In genomic region chrX:40085714-40086113, GRCh38 we compare ENCODE assay signal across 12 cellular contexts. TPM values are rescaled to one million over a fixed set of nuclear protein-coding genes. Genes with fewer than 3 reads are reported as not detected.
A peak's percentile ranks its signal among the peaks of the same experiment; 100 is the strongest.
DNase-seq lines count a peak whose midpoint lies in the region; ATAC-seq, FAIRE-seq and TF ChIP-seq lines count a peak whose summit lies in the region.
"Had no signal": no experiment of that assay in that cellular context is flagged by ENCODE, and none has a peak within 500 bp of the region (broad histone marks: within the 10 kb centered on the region; RNA-seq: fewer than 3 reads in every experiment).

No MANE protein-coding gene starts in this region.

- no peak overlapping the region for H3K9ac ChIP-seq in BLaER1 treated with 17β-estradiol and CSF1 and Interleukin-3, amounts not matched to agents 10 nM and 100 nM

- H3K4me2 ChIP-seq in BLaER1 treated with 17β-estradiol and CSF1 and Interleukin-3, amounts not matched to agents 10 nM and 100 nM, result peak overlapping the region in 10 of 11 experiments; percentile 9 to 95 (median 66); a peak in 19 of 22 replicates

- WGBS in pancreas, 2 donors, result 15 to 20% methylated on average over 6 of the region's 6 CpGs

- H3K36me3 ChIP-seq in BLaER1 treated with 17β-estradiol and CSF1 and Interleukin-3, amounts not matched to agents 10 nM and 100 nM, result 0 out of 22 replicates have a peak, but pooled peaks cover 0 to 4% (median 0%) of the 10 kb centered on the region in 11 experiments
- H3K36me3 ChIP-seq in pancreas, result no peaks in the 10 kb centered on the region
- no peaks in the 10 kb centered on the region for H3K36me3 ChIP-seq in effector memory CD4-positive, alpha-beta T cell (ENCODE audit: control insufficient read depth, insufficient read depth, low read length)

- intact Hi-C loops in pancreas (cut with DNase I), result no loop called here

- ATAC-seq in pancreas, result peak; percentile 27 to 54 (median 37)
- no peak for ATAC-seq in HG02678 (IDR thresholded peaks at IDR 0.05; ENCODE audit: unreplicated experiment)

- peaks cover 0 to 10% (median 7%) of the 10 kb centered on the region in 11 experiments; a peak in 7 of 22 replicates for H3K9me3 ChIP-seq in BLaER1 treated with 17β-estradiol and CSF1 and Interleukin-3, amounts not matched to agents 10 nM and 100 nM (replicated peaks in 1 of 11)
- no peaks in the 10 kb centered on the region for H3K9me3 ChIP-seq in pancreas
- H3K9me3 ChIP-seq in effector memory CD4-positive, alpha-beta T cell (ENCODE audit: control insufficient read depth, low read length), result no peaks in the 10 kb centered on the region

- FAIRE-seq in pancreas (lab: Jason Lieb, UNC), result no peak
- FAIRE-seq: islet of Langerhans had no signal

- no peak overlapping the region for H3K27ac ChIP-seq in BLaER1 treated with 17β-estradiol and CSF1 and Interleukin-3, amounts not matched to agents 10 nM and 100 nM
- H3K27ac ChIP-seq in coronary artery (peak overlapping the region; percentile 19 to 78), pancreas (peak overlapping the region in 3 of 4 donors; percentile 51 to 71 (median 70))
- H3K27ac ChIP-seq in effector memory CD4-positive, alpha-beta T cell (ENCODE audit: insufficient read depth, low read length, poor library complexity, severe bottlenecking), result no peak overlapping the region

- peaks cover 43 to 94% (median 73%) of the 10 kb centered on the region in 11 experiments for H3K27me3 ChIP-seq in BLaER1 treated with 17β-estradiol and CSF1 and Interleukin-3, amounts not matched to agents 10 nM and 100 nM
- H3K27me3 ChIP-seq in pancreas, result peaks cover 0 to 9% (median 0%) of the 10 kb centered on the region in 4 donors
- no peaks in the 10 kb centered on the region for H3K27me3 ChIP-seq in effector memory CD4-positive, alpha-beta T cell (replicated peaks; ENCODE audit: control insufficient read depth, insufficient read depth, low read length, poor library complexity, severe bottlenecking)

- TF ChIP-seq CTCF in coronary artery (IDR thresholded peaks at IDR 0.05) (no peak), pancreas (IDR thresholded peaks at IDR 0.05) (no peak)

- peaks cover 53 to 99% (median 97%) of the 10 kb centered on the region in 10 experiments for H3K4me1 ChIP-seq in BLaER1 treated with 17β-estradiol and CSF1 and Interleukin-3, amounts not matched to agents 10 nM and 100 nM
- peaks cover 0 to 33% (median 0%) of the 10 kb centered on the region in 3 donors for H3K4me1 ChIP-seq in pancreas
- H3K4me1 ChIP-seq in effector memory CD4-positive, alpha-beta T cell (ENCODE audit: control insufficient read depth, insufficient read depth, low read length, poor library complexity, severe bottlenecking), result peaks cover 24% of the 10 kb centered on the region

- peaks cover 96 to 100% (median 100%) of the 10 kb centered on the region in 11 experiments for H4K20me1 ChIP-seq in BLaER1 treated with 17β-estradiol and CSF1 and Interleukin-3, amounts not matched to agents 10 nM and 100 nM

- DNase-seq in M059J (ENCODE audit: low read depth) (peak; percentile 55), coronary artery (ENCODE audit: low spot score) (no peak), pancreas (peak in 5 of 6 donors; percentile 50 to 63 (median 52)), epidermal melanocyte (ENCODE audit: insufficient read length, low spot score) (no peak)
- no peak for DNase-seq in effector memory CD4-positive, alpha-beta T cell
- DNase-seq in activated T-cell treated with anti-CD3 and anti-CD28 coated beads, Interleukin-2, amount 50 U/mL, for 1 hour, result no peak
- DNase-seq: activated CD4-positive, alpha-beta T cell treated with anti-CD3 and anti-CD28 coated beads, Interleukin-2, amount 10 ng/mL, durations not matched to agents 24 days and 14 days; NCI-H146; NCI-H748 treated with DMSO at 0.1 percent for 48 hours had no signal

- H3K4me3 ChIP-seq in BLaER1 treated with 17β-estradiol and CSF1 and Interleukin-3, amounts not matched to agents 10 nM and 100 nM, result no peak overlapping the region
- H3K4me3 ChIP-seq in coronary artery (peak overlapping the region; percentile 30), pancreas (no peak overlapping the region)
- no peak overlapping the region for H3K4me3 ChIP-seq in effector memory CD4-positive, alpha-beta T cell (ENCODE audit: insufficient read depth, low read depth, low read length, poor library complexity, severe bottlenecking)

RNA-seq across cellular contexts. Expression of gene BCOR, which starts 12.0 kb away (rescaled TPM):
- 35.5 and 50.6 TPM in 2 replicates for total RNA-seq in M059J (2014; rRNA removed; shearing (Covaris generic))
- total RNA-seq in pancreas, result 10 to 100 TPM in 5 of 6 donors, 1 to 10 TPM in 1; 9.8 to 18.4 (median 13.2) TPM
- polyA plus RNA-seq in pancreas, result 10 to 100 TPM in 1 of 2 donors, 1 to 10 TPM in 1; 6.3 to 14.3 TPM

Comparison
In these comparisons a context has a peak if more than half of its experiments do, and no peak if none do; other contexts are left out.
1. H3K27ac ChIP-seq: peak in coronary artery (2 of 2) and pancreas (3 of 4); none in BLaER1 treated with 17β-estradiol and CSF1 and Interleukin-3, amounts not matched to agents 10 nM and 100 nM (0 of 11) and effector memory CD4-positive, alpha-beta T cell (single experiment).
2. DNase-seq: peak in M059J (single experiment) and pancreas (5 of 6); none in coronary artery (single experiment), effector memory CD4-positive, alpha-beta T cell (0 of 3), epidermal melanocyte (single experiment) and activated T-cell treated with anti-CD3 and anti-CD28 coated beads, Interleukin-2, amount 50 U/mL, for 1 hour (single experiment).